ENCODE assay signal across 13 cellular contexts in the genomic region with DNA sequence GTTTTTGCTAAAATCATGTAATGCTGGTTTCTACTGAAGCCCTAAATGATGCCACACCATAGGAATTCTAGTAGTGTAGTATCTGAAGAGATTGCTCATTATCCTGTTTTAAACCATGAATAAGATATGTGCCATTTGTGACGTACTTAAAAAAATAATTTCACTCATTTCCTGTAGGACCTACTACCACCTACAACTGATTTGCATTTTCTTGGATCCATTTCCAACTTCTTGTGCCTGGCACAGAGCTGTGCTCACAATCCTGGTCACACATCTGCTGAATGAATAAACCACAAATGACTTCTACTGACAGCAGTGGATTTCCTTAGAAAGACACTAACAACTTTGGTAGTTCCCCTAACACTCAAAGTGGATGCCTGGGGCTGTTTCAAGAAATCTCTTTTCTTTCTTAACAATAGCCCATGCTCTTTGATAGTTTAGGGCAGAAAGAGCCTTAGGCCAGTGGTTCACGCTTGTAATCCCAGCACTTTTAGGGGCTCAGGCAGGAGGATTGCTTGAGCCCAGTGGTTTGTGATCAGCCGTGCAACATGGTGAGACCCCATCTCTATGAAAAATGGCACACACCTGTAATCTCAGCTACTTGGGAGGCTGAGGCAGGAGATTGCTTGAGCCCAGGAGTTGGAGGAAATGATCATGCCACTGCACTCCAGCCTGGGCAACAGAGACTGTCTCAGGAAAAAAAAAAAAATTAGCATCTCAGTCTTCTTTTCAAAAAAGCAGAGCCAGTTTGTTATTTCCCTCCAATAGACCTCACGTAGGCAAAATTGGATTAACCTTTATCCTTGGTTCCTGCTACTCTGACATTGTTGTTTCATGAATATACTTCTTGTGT. TPM values are rescaled to one million over a fixed set of nuclear protein-coding genes. Genes with fewer than 3 reads are reported as not detected.
DNase-seq lines count a peak whose midpoint lies in the region; TF ChIP-seq lines count a peak whose summit lies in the region.
"Had no signal": no experiment of that assay in that cellular context is flagged by ENCODE, and none has a peak within 500 bp of the region (broad histone marks: within the 10 kb centered on the region; RNA-seq: fewer than 3 reads in every experiment).

No MANE protein-coding gene starts in this region.

- no peaks in the 10 kb centered on the region for H3K9me3 Mint-ChIP-seq in activated T-cell treated with anti-CD3 and anti-CD28 coated beads, Interleukin-2, amount 50 U/mL, for 24 hours
- H3K9me3 Mint-ChIP-seq: neural crest cell had no signal

- no peak for TF ChIP-seq CTCF in cardiac fibroblast (IDR thresholded peaks at IDR 0.05; ENCODE audit: low read depth, low read length)

- H3K4me3 Mint-ChIP-seq in activated T-cell treated with anti-CD3 and anti-CD28 coated beads, Interleukin-2, amount 50 U/mL, for 24 hours, result peak overlapping the region; percentile 36
- H3K4me3 Mint-ChIP-seq: neural crest cell had no signal

- DNase-seq in activated T-cell treated with anti-CD3 and anti-CD28 coated beads, Interleukin-2, amount 50 U/mL, for 24 hours, result no peak
- DNase-seq in activated T-cell treated with anti-CD3 and anti-CD28 coated beads for 4 hours (no peak), LHCN-M2 (ENCODE audit: low read depth) (peak; percentile 46), cardiac fibroblast (ENCODE audit: low read depth in 2 of 2) (peak; percentile 56 to 79), NCI-H1694 treated with DMSO at 0.1 percent for 48 hours (lab: John Stamatoyannopoulos, UW) (no peak), GM19238 (ENCODE audit: insufficient read length, low spot score) (no peak), DMS79 (lab: John Stamatoyannopoulos, UW) (no peak)
- DNase-seq in stimulated activated CD8-positive, alpha-beta memory T cell treated with anti-CD3 and anti-CD28 coated beads, Interleukin-4, amount 100 ng/mL, for 48 hours, result peak; percentile 34
- DNase-seq: BE2C, erythroblast, NCI-H2029 treated with DMSO at 0.1 percent for 48 hours, tibial artery had no signal

- no peak overlapping the region for H3K4me3 ChIP-seq in cardiac fibroblast (replicated peaks in 1 of 2; ENCODE audit: low read depth in 2 of 2, low read length in 2 of 2)
- H3K4me3 ChIP-seq: tibial artery had no signal

- H3K36me3 Mint-ChIP-seq in activated T-cell treated with anti-CD3 and anti-CD28 coated beads, Interleukin-2, amount 50 U/mL, for 24 hours (ENCODE audit: low read depth), result no peaks in the 10 kb centered on the region

- H3K4me1 Mint-ChIP-seq in activated T-cell treated with anti-CD3 and anti-CD28 coated beads, Interleukin-2, amount 50 U/mL, for 24 hours (ENCODE audit: low read depth), result peaks cover 37% of the 10 kb centered on the region

- no peaks in the 10 kb centered on the region for H3K27me3 Mint-ChIP-seq in activated T-cell treated with anti-CD3 and anti-CD28 coated beads, Interleukin-2, amount 50 U/mL, for 24 hours

- H3K27ac Mint-ChIP-seq in activated T-cell treated with anti-CD3 and anti-CD28 coated beads, Interleukin-2, amount 50 U/mL, for 24 hours, result peak overlapping the region; percentile 96

RNA-seq across cellular contexts. Expression of a gene that starts 13.0 kb away (rescaled TPM):
- 1.3 and 5.1 TPM in 2 replicates for total RNA-seq in LHCN-M2 (2014; rRNA removed)
- polyA plus RNA-seq in LHCN-M2 (2012), result 1.3 TPM
- total RNA-seq: neural crest cell had no signal

Comparison
In these comparisons a context has a peak if more than half of its experiments do, and no peak if none do; other contexts are left out.
1. DNase-seq: peak in LHCN-M2 (single experiment), cardiac fibroblast (2 of 2) and stimulated activated CD8-positive, alpha-beta memory T cell treated with anti-CD3 and anti-CD28 coated beads, Interleukin-4, amount 100 ng/mL, for 48 hours (single experiment); none in activated T-cell treated with anti-CD3 and anti-CD28 coated beads, Interleukin-2, amount 50 U/mL, for 24 hours (single experiment), activated T-cell treated with anti-CD3 and anti-CD28 coated beads for 4 hours (single experiment), NCI-H1694 treated with DMSO at 0.1 percent for 48 hours (single experiment), GM19238 (single experiment) and DMS79 (single experiment).